Comparison of ENCODE assay signal across 8 cellular contexts in the genomic region with DNA sequence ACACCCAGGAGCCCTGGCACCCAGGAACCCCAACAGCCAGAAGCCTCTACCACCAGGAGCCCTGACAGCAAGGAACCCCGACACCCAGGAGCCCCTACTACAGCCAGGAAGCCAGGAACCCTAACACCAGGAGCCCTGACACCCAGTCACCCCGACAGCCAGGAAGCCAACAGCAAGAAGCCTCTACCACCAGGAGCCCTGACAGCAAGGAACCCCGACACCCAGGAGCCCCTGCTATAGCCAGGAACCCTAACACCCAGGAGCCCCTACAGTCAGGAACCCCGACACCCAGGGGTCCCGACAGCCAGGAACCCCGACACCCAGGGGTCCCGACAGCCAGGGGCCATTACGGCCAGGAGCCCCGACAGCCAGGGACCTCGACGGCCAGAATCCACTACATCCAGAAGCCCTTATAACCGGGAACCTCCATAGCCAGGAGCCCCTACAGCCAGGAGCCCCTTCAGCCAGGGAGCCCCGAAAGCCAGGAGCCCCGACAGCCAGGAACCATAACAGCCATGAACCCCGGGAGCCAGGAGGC. TPM values are rescaled to one million over a fixed set of nuclear protein-coding genes. Genes with fewer than 3 reads are reported as not detected.
DNase-seq lines count a peak whose midpoint lies in the region; ATAC-seq and TF ChIP-seq lines count a peak whose summit lies in the region.

No MANE protein-coding gene starts in this region.

- H3K4me1 ChIP-seq in lung (ENCODE audit: control insufficient read depth in 2 of 2, insufficient read depth in 2 of 2, low read length in 2 of 2) (peaks cover 14 to 16% of the 10 kb centered on the region in 2 donors), uterus (peaks cover 6 to 13% of the 10 kb centered on the region in 2 donors)

- WGBS in lung, 2 donors, result 26 to 32% methylated on average over 14 to 15 of the region's 15 CpGs

- in situ Hi-C loops in astrocyte of the cerebellum (cut with HindIII; ENCODE audit: low sequenced_read_pairs), result no loop called here

- TF ChIP-seq CTCF in astrocyte of the cerebellum (IDR thresholded peaks at IDR 0.05; ENCODE audit: low read depth, low read length, missing control alignments), result no peak
- no peak for TF ChIP-seq CTCF in lung (IDR thresholded peaks at IDR 0.05; ENCODE audit: control extremely low read depth, extremely low read depth)
- no peak for TF ChIP-seq CTCF in uterus (IDR thresholded peaks at IDR 0.05)

- no peak for TF ChIP-seq POLR2A in uterus (IDR thresholded peaks at IDR 0.05)

- H3K36me3 ChIP-seq in lung (ENCODE audit: control insufficient read depth in 2 of 2, insufficient read depth in 2 of 2, low read length in 2 of 2), result no peaks in the 10 kb centered on the region
- H3K36me3 ChIP-seq in uterus, result no peaks in the 10 kb centered on the region

- H3K27me3 ChIP-seq in lung (ENCODE audit: control insufficient read depth, insufficient read depth) (no peaks in the 10 kb centered on the region), uterus (no peaks in the 10 kb centered on the region)

- DNase-seq in astrocyte of the cerebellum (ENCODE audit: low read depth), result no peak
- DNase-seq in lung (ENCODE audit: low spot score), result no peak
- no peak for DNase-seq in uterus
- DNase-seq in NCI-H1105 (lab: John Stamatoyannopoulos, UW), result no peak
- DNase-seq in NCI-H82 (lab: John Stamatoyannopoulos, UW), result no peak

- ATAC-seq in HG03066 (IDR thresholded peaks at IDR 0.05; ENCODE audit: low read depth, unreplicated experiment) (peak; percentile 20), lung (ENCODE audit: insufficient read depth, low FRiP score) (no peak), GM18861 (IDR thresholded peaks at IDR 0.05; ENCODE audit: unreplicated experiment) (no peak)

- peak overlapping the region; percentile 87 to 90 for H3K27ac ChIP-seq in lung (ENCODE audit: low read depth in 1 of 2, low read length in 1 of 2)
- H3K27ac ChIP-seq in uterus, result peak overlapping the region; percentile 78 to 81

- H3K4me3 ChIP-seq in GM08714 (ENCODE audit: low read length), result peak overlapping the region; percentile 70; the same call in 1 of the 2 replicates
- peak overlapping the region; percentile 73 for H3K4me3 ChIP-seq in astrocyte of the cerebellum (ENCODE audit: low read depth, low read length)
- peak overlapping the region; percentile 99 for H3K4me3 ChIP-seq in lung
- H3K4me3 ChIP-seq in uterus, result peak overlapping the region; percentile 90 to 91

- no peaks in the 10 kb centered on the region for H3K9me3 ChIP-seq in lung (ENCODE audit: control insufficient read depth in 2 of 2, insufficient read depth in 1 of 2, low read length in 1 of 2)
- H3K9me3 ChIP-seq in uterus, result no peaks in the 10 kb centered on the region

- intact Hi-C loops in uterus (cut with DNase I; ENCODE audit: low total_unique reads), result no loop called here

RNA-seq across cellular contexts. Expression of gene GLRX3, which starts 0.4 kb away (rescaled TPM):
- total RNA-seq in lung, result 10 to 100 TPM; 37.6 to 71.1 TPM
- 10 to 100 TPM; 51.2 to 63.8 TPM for polyA plus RNA-seq in lung
- 10 to 100 TPM; 20.0 to 58.4 (median 45.0) TPM for total RNA-seq in uterus

RNA-seq across cellular contexts. Expression of gene C10orf143, which starts 25.1 kb away (rescaled TPM):
- 1 to 10 TPM; 3.0 to 6.4 TPM for total RNA-seq in lung
- 1 to 10 TPM; 3.2 to 9.0 TPM for polyA plus RNA-seq in lung
- 10 to 100 TPM in 1 of 4 donors, 1 to 10 TPM in 2, not detected in 1; 2.4 to 22.1 (median 7.7) TPM for total RNA-seq in uterus
